ENCODE assay signal across 15 cellular contexts in genomic region chr12:122323311-122324019, GRCh38. TPM values are rescaled to one million over a fixed set of nuclear protein-coding genes. Genes with fewer than 3 reads are reported as not detected.
DNase-seq lines count a peak whose midpoint lies in the region; ATAC-seq, FAIRE-seq and TF ChIP-seq lines count a peak whose summit lies in the region.
"Had no signal": no experiment of that assay in that cellular context is flagged by ENCODE, and none has a peak within 500 bp of the region (broad histone marks: within the 10 kb centered on the region; RNA-seq: fewer than 3 reads in every experiment).

No MANE protein-coding gene starts in this region.

- FAIRE-seq in K562 (lab: Jason Lieb, UNC) = no peak
- no peak for FAIRE-seq in urothelium cell line (lab: Jason Lieb, UNC)
- FAIRE-seq: A549, GM12891 had no signal

- H3K27ac ChIP-seq in HEK293 (ENCODE audit: extremely low read depth, low read depth, low read length) (no peak overlapping the region), KMS-11 (peak overlapping the region; percentile 5; the same call in 1 of the 2 replicates), K562 (ENCODE audit: extremely low read depth, low read depth, low read length) (no peak overlapping the region)
- H3K27ac ChIP-seq: A549, C4-2B had no signal

- H3K27me3 ChIP-seq in KMS-11 (ENCODE audit: insufficient read depth, low read depth) (no peaks in the 10 kb centered on the region), K562 (ENCODE audit: control insufficient read depth in 2 of 2, insufficient read depth in 2 of 2, low read length in 2 of 2) (no peaks in the 10 kb centered on the region)
- H3K27me3 ChIP-seq: BE2C had no signal

- no peak overlapping the region for H3K4me3 Mint-ChIP-seq in osteocyte (ENCODE audit: unreplicated experiment)
- no peak overlapping the region for H3K4me3 Mint-ChIP-seq in activated T-helper 17 cell treated with anti-CD3 and anti-CD28 coated beads, Interleukin-2, amount 50 U/mL, for 72 hours
- no peak overlapping the region for H3K4me3 Mint-ChIP-seq in nephron progenitor cell
- H3K4me3 Mint-ChIP-seq: CD4-positive, alpha-beta memory T cell; GM23338; H9 had no signal

- H3K36me3 Mint-ChIP-seq in osteocyte (ENCODE audit: unreplicated experiment) = peaks cover 50% of the 10 kb centered on the region
- H3K36me3 Mint-ChIP-seq in activated T-helper 17 cell treated with anti-CD3 and anti-CD28 coated beads, Interleukin-2, amount 50 U/mL, for 72 hours (ENCODE audit: low read depth) = peaks cover 73% of the 10 kb centered on the region
- peaks cover 43% of the 10 kb centered on the region for H3K36me3 Mint-ChIP-seq in nephron progenitor cell (ENCODE audit: low read depth)

- H4K20me1 ChIP-seq in KMS-11 (ENCODE audit: insufficient read depth) (no peaks in the 10 kb centered on the region), K562 (replicated peaks; ENCODE audit: control insufficient read depth, insufficient read depth, low read length) (no peaks in the 10 kb centered on the region)

- no peak for TF ChIP-seq POLR2A in K562 (conservative IDR thresholded peaks at IDR 0.05)

- H3K9ac ChIP-seq in KMS-11 = no peak overlapping the region
- H3K9ac ChIP-seq in K562 (ENCODE audit: insufficient read depth in 1 of 2, low read depth in 2 of 2, low read length in 2 of 2) = peak overlapping the region in 1 of 2 experiments; percentile 64; a peak in 1 of 4 replicates

- TF ChIP-seq CTCF in HEK293 (tag by site-specific recombination; IDR thresholded peaks at IDR 0.05) (no peak), KMS-11 (conservative IDR thresholded peaks at IDR 0.05; ENCODE audit: low read depth, low read length) (no peak), K562 (IDR thresholded peaks at IDR 0.05 in 2 of 3, conservative IDR thresholded peaks at IDR 0.05 in 1 of 3; ENCODE audit: insufficient read depth in 2 of 3, low read depth in 1 of 3, low read length in 3 of 3) (no peak), osteocyte (IDR thresholded peaks at IDR 0.05) (no peak), nephron progenitor cell (IDR thresholded peaks at IDR 0.05) (no peak)

- H3K4me1 Mint-ChIP-seq in osteocyte (ENCODE audit: unreplicated experiment) (peaks cover 4% of the 10 kb centered on the region), nephron progenitor cell (no peaks in the 10 kb centered on the region)
- H3K4me1 Mint-ChIP-seq in activated T-helper 17 cell treated with anti-CD3 and anti-CD28 coated beads, Interleukin-2, amount 50 U/mL, for 72 hours = peaks cover 23% of the 10 kb centered on the region

- POLR2A ChIA-PET in HEK293 (lab: Yijun Ruan, JAX) = interaction anchor here (0.5 to 0.7 kb wide), 2 partner anchors 114 to 164 kb away, joined by 3 to 4 read pairs; no protein-coding TSS in a partner anchor
- POLR2A ChIA-PET in K562 (lab: Yijun Ruan, JAX) = interaction anchor here (0.6 to 1.8 kb wide), 9 partner anchors 8 to 174 kb away, joined by 3 to 5 read pairs (median 4); no protein-coding TSS in a partner anchor

- no peak for ATAC-seq in K562
- no peak for ATAC-seq in activated T-helper 17 cell treated with anti-CD3 and anti-CD28 coated beads, Interleukin-2, amount 50 U/mL, for 72 hours (replicated peaks)
- ATAC-seq: A549, GM23338 had no signal

- 90% methylated on average over 18 of the region's 18 CpGs for WGBS in K562 (ENCODE audit: insufficient coverage, low coverage, missing lambda C conversion rate)

- intact Hi-C loops in K562 (cut with micrococcal nuclease) = no loop called here

- H3K27me3 Mint-ChIP-seq in osteocyte (ENCODE audit: unreplicated experiment) = no peaks in the 10 kb centered on the region
- H3K27me3 Mint-ChIP-seq in activated T-helper 17 cell treated with anti-CD3 and anti-CD28 coated beads, Interleukin-2, amount 50 U/mL, for 72 hours = no peaks in the 10 kb centered on the region
- H3K27me3 Mint-ChIP-seq in nephron progenitor cell (ENCODE audit: low read depth, poor library complexity) = no peaks in the 10 kb centered on the region
- H3K27me3 Mint-ChIP-seq: CD4-positive, alpha-beta memory T cell had no signal

- H3K4me3 ChIP-seq in HEK293 (ENCODE audit: low read depth, low read length) = no peak overlapping the region
- no peak overlapping the region for H3K4me3 ChIP-seq in KMS-11 (IDR thresholded peaks at IDR 0.05; ENCODE audit: insufficient read depth, low read depth, low read length)
- no peak overlapping the region for H3K4me3 ChIP-seq in K562
- H3K4me3 ChIP-seq: A549, GM23338 had no signal

- H3K27ac Mint-ChIP-seq in osteocyte (ENCODE audit: unreplicated experiment) (no peak overlapping the region), nephron progenitor cell (no peak overlapping the region)
- H3K27ac Mint-ChIP-seq in activated T-helper 17 cell treated with anti-CD3 and anti-CD28 coated beads, Interleukin-2, amount 50 U/mL, for 72 hours = no peak overlapping the region

- H3K9me3 ChIP-seq in HEK293 (ENCODE audit: control insufficient read depth, insufficient read depth, low read depth, low read length) (no peaks in the 10 kb centered on the region), K562 (replicated peaks; ENCODE audit: control insufficient read depth, insufficient read depth, low read depth, low read length) (no peaks in the 10 kb centered on the region)
- H3K9me3 ChIP-seq: A549, BE2C had no signal

- H3K9me3 Mint-ChIP-seq in osteocyte (ENCODE audit: unreplicated experiment) (no peaks in the 10 kb centered on the region), nephron progenitor cell (no peaks in the 10 kb centered on the region)
- H3K9me3 Mint-ChIP-seq in activated T-helper 17 cell treated with anti-CD3 and anti-CD28 coated beads, Interleukin-2, amount 50 U/mL, for 72 hours = no peaks in the 10 kb centered on the region
- H3K9me3 Mint-ChIP-seq: GM23338, H9 had no signal

- H3K36me3 ChIP-seq in HEK293 (ENCODE audit: control insufficient read depth in 2 of 2, insufficient read depth in 1 of 2, low read length in 2 of 2) (peaks cover 10 to 59% of the 10 kb centered on the region in 2 experiments), KMS-11 (ENCODE audit: insufficient read depth) (no peaks in the 10 kb centered on the region), K562 (ENCODE audit: control insufficient read depth, insufficient read depth, low read length) (peaks cover 47% of the 10 kb centered on the region; the same call in 2 of the 3 replicates)

- H3K4me2 ChIP-seq in KMS-11 (peak overlapping the region; percentile 23; the same call in 1 of the 2 replicates), K562 (ENCODE audit: insufficient read depth, low read length) (no peak overlapping the region)
- H3K4me2 ChIP-seq: A549, GM23338 had no signal

- no peak for DNase-seq in K562 (ENCODE audit: extremely low read depth in 1 of 4, low spot score in 3 of 4)
- DNase-seq in osteocyte (ENCODE audit: extremely low spot score, unreplicated experiment) = peak; percentile 57
- DNase-seq in urothelium cell line (ENCODE audit: low spot score) = no peak
- DNase-seq in nephron progenitor cell = no peak
- DNase-seq: BE2C; CD4-positive, alpha-beta memory T cell; DMS79; H9 had no signal

- CTCF ChIA-PET in HEK293 (lab: Yijun Ruan, JAX) = interaction anchor here (0.6 to 2.7 kb wide), 5 partner anchors 13 to 231 kb away, joined by 3 to 15 read pairs (median 4); no protein-coding TSS in a partner anchor
- CTCF ChIA-PET in K562 (lab: Yijun Ruan, JAX; ENCODE audit: low intra/inter-chr PET ratio) = no interaction called here

- H3K79me2 ChIP-seq in KMS-11 (ENCODE audit: insufficient read depth, low read depth) (no peaks in the 10 kb centered on the region), K562 (ENCODE audit: control insufficient read depth, insufficient read depth, low read length) (no peaks in the 10 kb centered on the region)

- BruUV-seq in K562 (replicated peaks; lab: Mats Ljungman, UMichigan) = no TSS peak

- TF ChIP-seq EP300 in K562 (IDR thresholded peaks at IDR 0.05; ENCODE audit: low read length) = no peak

- no peak for TF ChIP-seq RAD21 in K562 (CRISPR knock-in tag; conservative IDR thresholded peaks at IDR 0.05 in 1 of 2, IDR thresholded peaks at IDR 0.05 in 1 of 2)

- H3K4me1 ChIP-seq in HEK293 (ENCODE audit: control insufficient read depth, insufficient read depth, low read length) = no peaks in the 10 kb centered on the region
- H3K4me1 ChIP-seq in KMS-11 (ENCODE audit: low read depth, poor library complexity, severe bottlenecking) = peaks cover 33% of the 10 kb centered on the region
- peaks cover 0 to 3% of the 10 kb centered on the region in 2 experiments; a peak in 1 of 5 replicates for H3K4me1 ChIP-seq in K562 (replicated peaks in 1 of 2; ENCODE audit: control insufficient read depth in 2 of 2, insufficient read depth in 2 of 2, low read length in 2 of 2)
- H3K4me1 ChIP-seq: BE2C had no signal

- H3K9me1 ChIP-seq in K562 (ENCODE audit: control insufficient read depth, insufficient read depth, low read length) = no peaks in the 10 kb centered on the region

- H2AFZ ChIP-seq in KMS-11 (ENCODE audit: low read depth) = no peak overlapping the region
- no peak overlapping the region for H2AFZ ChIP-seq in K562 (ENCODE audit: low read depth, low read length)
- H2AFZ ChIP-seq: GM23338 had no signal

- in situ Hi-C loops in K562 (cut with MboI) = no loop called here

TF ChIP-seq in K562, 482 proteins besides CTCF, POLR2A, EP300 and RAD21 (continues in another document):
- TF ChIP-seq CBX5 (IDR thresholded peaks at IDR 0.05; ENCODE audit: borderline replicate concordance, low read depth) = no peak

RNA-seq across cellular contexts. Expression of gene VPS33A, which starts 57.2 kb away (rescaled TPM):
- total RNA-seq in K562 (2011; cell fraction: chromatin; rRNA removed; ENCODE audit: low replicate concordance) = 23.4 and 28.0 TPM in 2 replicates
- 12.1 and 14.2 TPM in 2 replicates for total RNA-seq in K562 (2011; cell fraction: nucleolus; rRNA removed)
- total RNA-seq in K562 (2011; cell fraction: nucleoplasm; rRNA removed) = 19.1 and 29.7 TPM in 2 replicates
- total RNA-seq in K562 (2014; rRNA removed) (27.3 and 34.9 TPM in 2 replicates), K562 (2014; rRNA removed; fragmentation: Illumina TruSeq; extraction: Trizol) (27.0 and 31.3 TPM in 2 replicates), K562 (2015; rRNA removed; fragmentation: Illumina TruSeq; extraction: Trizol) (25.0 and 25.3 TPM in 2 replicates), K562 (2021) (33.4 and 34.3 TPM in 2 replicates), osteocyte (22.2 and 23.1 TPM in 2 replicates)
- polyA plus RNA-seq in K562 (2011; rRNA removed) (17.5 and 23.5 TPM in 2 replicates), K562 (2014; fragmentation: Illumina TruSeq; extraction: Trizol) (32.9 and 33.2 TPM in 2 replicates), K562 (2014; fragmentation: Nextera tagmentation; extraction: Ambion mirVana) (10 to 100 TPM; 10.6 to 14.9 TPM), K562 (2014; rRNA removed) (23.0 and 23.6 TPM in 2 replicates)
- polyA plus RNA-seq in K562 (2011; cell fraction: cytosol; rRNA removed) = 13.2 and 18.9 TPM in 2 replicates
- polyA plus RNA-seq in K562 (2011; cell fraction: nucleus; rRNA removed) = 8.3 and 9.7 TPM in 2 replicates
- 25.2 and 26.3 TPM in 2 replicates for polyA plus RNA-seq in K562 (2012)
- polyA minus RNA-seq in K562 (2011; rRNA and poly(A)+ RNA removed) = 22.0 and 25.6 TPM in 2 replicates
- polyA minus RNA-seq in K562 (2011; cell fraction: cytosol; rRNA and poly(A)+ RNA removed) = 11.1 and 16.6 TPM in 2 replicates
- polyA minus RNA-seq in K562 (2011; cell fraction: nucleus; rRNA and poly(A)+ RNA removed) = 4.2 and 6.0 TPM in 2 replicates
- 10 to 100 TPM; 21.3 to 37.1 TPM for total RNA-seq in activated T-helper 17 cell treated with anti-CD3 and anti-CD28 coated beads, Interleukin-2, amount 50 U/mL, for 72 hours

Comparison
In these comparisons a context has a peak if more than half of its experiments do, and no peak if none do; other contexts are left out.
1. Of the 44 proteins assayed by ChIP-seq in both K562 and HEK293: peak only in K562: none; only in HEK293: ATF2; in both: none; in neither: 43.